Comparison of ENCODE assay signal across 22 cellular contexts in the genomic region with DNA sequence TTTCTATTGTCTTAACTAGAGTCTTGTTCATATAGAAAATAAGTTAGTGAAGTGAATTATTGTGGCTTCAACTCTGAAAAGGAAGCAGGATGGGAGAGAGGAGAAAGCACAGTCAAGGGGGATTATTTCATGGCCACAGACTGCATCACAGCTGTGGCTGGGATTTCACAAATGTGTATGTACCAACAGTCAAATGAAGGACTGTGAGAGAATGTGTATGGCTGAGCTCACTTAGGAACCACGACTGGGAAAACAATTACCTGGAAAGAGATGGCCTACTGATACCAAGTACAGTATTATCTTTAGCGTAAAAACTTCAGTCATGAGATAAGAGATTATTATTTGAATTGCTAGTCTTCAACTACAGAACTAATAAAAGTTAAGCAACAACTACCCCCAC. TPM values are rescaled to one million over a fixed set of nuclear protein-coding genes. Genes with fewer than 3 reads are reported as not detected.
DNase-seq lines count a peak whose midpoint lies in the region; TF ChIP-seq lines count a peak whose summit lies in the region.
"Had no signal": no experiment of that assay in that cellular context is flagged by ENCODE, and none has a peak within 500 bp of the region (broad histone marks: within the 10 kb centered on the region; RNA-seq: fewer than 3 reads in every experiment).

No MANE protein-coding gene starts in this region.

- peaks cover 4% of the 10 kb centered on the region for H3K36me3 Mint-ChIP-seq in progenitor cell of endocrine pancreas (ENCODE audit: insufficient read depth)
- H3K36me3 Mint-ChIP-seq in T-helper 2 cell treated with Interferon-gamma antibody and Interleukin-4, amounts not matched to agents 5 μg/mL and 100 μg/mL, for 36 hours (ENCODE audit: low read depth): no peaks in the 10 kb centered on the region
- H3K36me3 Mint-ChIP-seq: activated CD4-positive, alpha-beta memory T cell treated with anti-CD3 and anti-CD28 coated beads for 36 hours; CD8-positive, alpha-beta T cell; type B pancreatic cell had no signal

- peaks cover 6% of the 10 kb centered on the region for H3K4me1 Mint-ChIP-seq in progenitor cell of endocrine pancreas (ENCODE audit: low read depth)
- peaks cover 13% of the 10 kb centered on the region for H3K4me1 Mint-ChIP-seq in T-helper 2 cell treated with Interferon-gamma antibody and Interleukin-4, amounts not matched to agents 5 μg/mL and 100 μg/mL, for 36 hours (ENCODE audit: low read depth)

- H3K4me3 Mint-ChIP-seq in progenitor cell of endocrine pancreas (ENCODE audit: low read depth): no peak overlapping the region
- H3K4me3 Mint-ChIP-seq in T-helper 2 cell treated with Interferon-gamma antibody and Interleukin-4, amounts not matched to agents 5 μg/mL and 100 μg/mL, for 36 hours: no peak overlapping the region
- H3K4me3 Mint-ChIP-seq: activated CD4-positive, alpha-beta memory T cell treated with anti-CD3 and anti-CD28 coated beads for 36 hours; activated naive CD8-positive, alpha-beta T cell treated with anti-CD3 and anti-CD28 coated beads for 36 hours; CD8-positive, alpha-beta T cell; dendritic cell treated with granulocyte-macrophage colony-stimulating factor and Interleukin-4, amounts not matched to agents 40 ng/mL and 50 ng/mL, for 4 days; type B pancreatic cell had no signal

- no peak for TF ChIP-seq CTCF in progenitor cell of endocrine pancreas (IDR thresholded peaks at IDR 0.05; ENCODE audit: unreplicated experiment)

- no peaks in the 10 kb centered on the region for H3K27me3 Mint-ChIP-seq in progenitor cell of endocrine pancreas
- H3K27me3 Mint-ChIP-seq in T-helper 2 cell treated with Interferon-gamma antibody and Interleukin-4, amounts not matched to agents 5 μg/mL and 100 μg/mL, for 36 hours (ENCODE audit: low read depth): peaks cover 40% of the 10 kb centered on the region
- H3K27me3 Mint-ChIP-seq: activated CD4-positive, alpha-beta memory T cell treated with anti-CD3 and anti-CD28 coated beads for 36 hours; activated naive CD8-positive, alpha-beta T cell treated with anti-CD3 and anti-CD28 coated beads for 36 hours; dendritic cell treated with granulocyte-macrophage colony-stimulating factor and Interleukin-4, amounts not matched to agents 40 ng/mL and 50 ng/mL, for 4 days; type B pancreatic cell had no signal

- DNase-seq in NCI-H82 (lab: John Stamatoyannopoulos, UW): peak; percentile 75
- DNase-seq in NCI-H82 treated with DMSO at 0.1 percent for 48 hours (lab: John Stamatoyannopoulos, UW; ENCODE audit: unreplicated experiment): no peak
- DNase-seq in NCI-H526 (lab: John Stamatoyannopoulos, UW): peak; percentile 41 to 76
- DNase-seq in amniotic epithelial cell (ENCODE audit: low read depth): peak; percentile 83
- DNase-seq in progenitor cell of endocrine pancreas (ENCODE audit: low spot score, unreplicated experiment): no peak
- no peak for DNase-seq in T-helper 2 cell treated with Interferon-gamma antibody and Interleukin-4, amounts not matched to agents 5 μg/mL and 100 μg/mL, for 36 hours (ENCODE audit: low spot score)
- DNase-seq in NCI-H1436 treated with DMSO at 0.1 percent for 48 hours (lab: John Stamatoyannopoulos, UW): no peak
- no peak for DNase-seq in NCI-H774 (lab: John Stamatoyannopoulos, UW)
- DNase-seq: 8988T; activated CD4-positive, alpha-beta memory T cell treated with anti-CD3 and anti-CD28 coated beads for 36 hours; activated CD4-positive, CD25-positive, alpha-beta regulatory T cell; activated CD8-positive, alpha-beta memory T cell treated with anti-CD3 and anti-CD28 coated beads, Interleukin-2, amount 50 U/mL, for 48 hours; activated effector memory CD4-positive, alpha-beta T cell treated with Interleukin-2 at 50 U/mL for 16 hours; activated naive CD8-positive, alpha-beta T cell treated with anti-CD3 and anti-CD28 coated beads for 36 hours; CD8-positive, alpha-beta T cell; central memory CD4-positive, alpha-beta T cell; NCI-H1417; NCI-H2081 treated with DMSO at 0.1 percent for 48 hours; NCI-H446 treated with DMSO at 0.1 percent for 48 hours; T-helper 9 cell had no signal

- H3K9me3 Mint-ChIP-seq in progenitor cell of endocrine pancreas (ENCODE audit: low read depth): peaks cover 8% of the 10 kb centered on the region
- H3K9me3 Mint-ChIP-seq in T-helper 2 cell treated with Interferon-gamma antibody and Interleukin-4, amounts not matched to agents 5 μg/mL and 100 μg/mL, for 36 hours: no peaks in the 10 kb centered on the region
- H3K9me3 Mint-ChIP-seq: activated CD4-positive, alpha-beta memory T cell treated with anti-CD3 and anti-CD28 coated beads for 36 hours; activated naive CD8-positive, alpha-beta T cell treated with anti-CD3 and anti-CD28 coated beads for 36 hours; CD8-positive, alpha-beta T cell; dendritic cell treated with granulocyte-macrophage colony-stimulating factor and Interleukin-4, amounts not matched to agents 40 ng/mL and 50 ng/mL, for 4 days; type B pancreatic cell had no signal

- peak overlapping the region; percentile 13 for H3K27ac Mint-ChIP-seq in progenitor cell of endocrine pancreas
- H3K27ac Mint-ChIP-seq in T-helper 2 cell treated with Interferon-gamma antibody and Interleukin-4, amounts not matched to agents 5 μg/mL and 100 μg/mL, for 36 hours: no peak overlapping the region
- H3K27ac Mint-ChIP-seq: activated CD4-positive, alpha-beta memory T cell treated with anti-CD3 and anti-CD28 coated beads for 36 hours; activated naive CD8-positive, alpha-beta T cell treated with anti-CD3 and anti-CD28 coated beads for 36 hours; CD8-positive, alpha-beta T cell; dendritic cell treated with granulocyte-macrophage colony-stimulating factor and Interleukin-4, amounts not matched to agents 40 ng/mL and 50 ng/mL, for 4 days; type B pancreatic cell had no signal

RNA-seq across cellular contexts. Expression of gene SESN1, which starts 54.9 kb away (rescaled TPM):
- total RNA-seq in progenitor cell of endocrine pancreas: 23.9 and 31.0 TPM in 2 replicates

RNA-seq across cellular contexts. Expression of gene CEP57L1, which starts 55.5 kb away (rescaled TPM):
- 11.4 and 12.3 TPM in 2 replicates for total RNA-seq in progenitor cell of endocrine pancreas

Comparison
In these comparisons a context has a peak if more than half of its experiments do, and no peak if none do; other contexts are left out.
1. DNase-seq: peak in NCI-H82 (single experiment), NCI-H526 (2 of 2) and amniotic epithelial cell (single experiment); none in NCI-H82 treated with DMSO at 0.1 percent for 48 hours (single experiment), progenitor cell of endocrine pancreas (single experiment), T-helper 2 cell treated with Interferon-gamma antibody and Interleukin-4, amounts not matched to agents 5 μg/mL and 100 μg/mL, for 36 hours (single experiment), NCI-H1436 treated with DMSO at 0.1 percent for 48 hours (single experiment) and NCI-H774 (single experiment).